1 cellular context compared by ENCODE assay signal in genomic region chr7:135211179-135211945, GRCh38.
TF ChIP-seq lines count a peak whose summit lies in the region.

TSS of gene WDR91 (minus strand) at chr7:135211526. CDS start at chr7:135211502, 24 bp downstream.

TF ChIP-seq in GM12878, 131 proteins besides CTCF, POLR2A, EP300 and RAD21 (continued from another document and continues in another):
- no peak for TF ChIP-seq CUX1 (IDR thresholded peaks at IDR 0.05; ENCODE audit: insufficient replicate concordance, low read depth, low read length)
- TF ChIP-seq ETV6 (conservative IDR thresholded peaks at IDR 0.05 in 1 of 2, IDR thresholded peaks at IDR 0.05 in 1 of 2; ENCODE audit: borderline replicate concordance in 1 of 2, low read depth in 1 of 2): 0 out of 4 replicates have a peak, but pooled peaks of 1 of the 2 experiments have one; percentile 11
- TF ChIP-seq FOXM1 (IDR thresholded peaks at IDR 0.05; ENCODE audit: low read depth, low read length): no peak
- TF ChIP-seq ZNF622 (IDR thresholded peaks at IDR 0.05): no peak
- TF ChIP-seq YBX1 (IDR thresholded peaks at IDR 0.05): no peak
- TF ChIP-seq STAT1 (conservative IDR thresholded peaks at IDR 0.05): no peak
- TF ChIP-seq FOS (IDR thresholded peaks at IDR 0.05; ENCODE audit: borderline replicate concordance, extremely low read depth, insufficient read length): no peak
- no peak for TF ChIP-seq ZBTB4 (CRISPR knock-in tag; IDR thresholded peaks at IDR 0.05)
- peak; percentile 75; the same call in 1 of the 2 replicates for TF ChIP-seq RB1 (IDR thresholded peaks at IDR 0.05; ENCODE audit: borderline replicate concordance)
- no peak for TF ChIP-seq CHD4 (IDR thresholded peaks at IDR 0.05)
- no peak for TF ChIP-seq HDGF (IDR thresholded peaks at IDR 0.05)
- TF ChIP-seq ZBTB33 (IDR thresholded peaks at IDR 0.05): no peak
- peak; percentile 64 for TF ChIP-seq E2F4 (IDR thresholded peaks at IDR 0.05; ENCODE audit: low read depth, low read length)
- TF ChIP-seq RBBP5 (conservative IDR thresholded peaks at IDR 0.05): no peak
- no peak for TF ChIP-seq BCL11A (IDR thresholded peaks at IDR 0.05; ENCODE audit: low read depth, low read length)
- TF ChIP-seq CREB1 (IDR thresholded peaks at IDR 0.05; ENCODE audit: low read depth): peak; percentile 71; the same call in 1 of the 2 replicates
- peak; percentile 37; the same call in 1 of the 2 replicates for TF ChIP-seq HCFC1 (IDR thresholded peaks at IDR 0.05; ENCODE audit: low read length)
- 0 out of 2 replicates have a peak, but pooled peaks have one; percentile 8 for TF ChIP-seq SIN3A (IDR thresholded peaks at IDR 0.05; ENCODE audit: low read depth, low read length)
- TF ChIP-seq IKZF2 (IDR thresholded peaks at IDR 0.05): peak in 1 of 2 experiments; percentile 30; a peak in 1 of 4 replicates
- no peak for TF ChIP-seq ZNF592 (IDR thresholded peaks at IDR 0.05)
- no peak for TF ChIP-seq JUND (IDR thresholded peaks at IDR 0.05; ENCODE audit: low read depth, low read length)
- no peak for TF ChIP-seq NFYA (IDR thresholded peaks at IDR 0.05; ENCODE audit: borderline replicate concordance, low read depth, low read length)
- TF ChIP-seq WRNIP1 (IDR thresholded peaks at IDR 0.05; ENCODE audit: borderline replicate concordance, low read depth, low read length): no peak
- 0 out of 2 replicates have a peak, but pooled peaks have one; percentile 54 for TF ChIP-seq SPI1 (IDR thresholded peaks at IDR 0.05; ENCODE audit: borderline replicate concordance, insufficient read depth, low read depth, low read length)
- peak; percentile 82; the same call in 1 of the 2 replicates for TF ChIP-seq POLR2AphosphoS2 (IDR thresholded peaks at IDR 0.05; ENCODE audit: low read depth, low read length)
- no peak for TF ChIP-seq BMI1 (IDR thresholded peaks at IDR 0.05; ENCODE audit: borderline replicate concordance)
- peak; percentile 45 for TF ChIP-seq GATAD2B (conservative IDR thresholded peaks at IDR 0.05; ENCODE audit: low read depth)
- peak; percentile 90 for TF ChIP-seq POLR2AphosphoS5 (IDR thresholded peaks at IDR 0.05; ENCODE audit: low read length)
- peak; percentile 18; the same call in 1 of the 2 replicates for TF ChIP-seq DPF2 (IDR thresholded peaks at IDR 0.05)
- peak; percentile 74; the same call in 1 of the 2 replicates for TF ChIP-seq SMAD5 (IDR thresholded peaks at IDR 0.05; ENCODE audit: low read depth)
- TF ChIP-seq GABPA (IDR thresholded peaks at IDR 0.05; ENCODE audit: low read depth): no peak
- TF ChIP-seq CHD1 (IDR thresholded peaks at IDR 0.05; ENCODE audit: low read depth, low read length): peak; percentile 39; the same call in 1 of the 2 replicates
- TF ChIP-seq SUPT20H (IDR thresholded peaks at IDR 0.05; ENCODE audit: borderline replicate concordance, control insufficient read depth, low read depth, low read length): no peak
- TF ChIP-seq TAF1 (IDR thresholded peaks at IDR 0.05; ENCODE audit: borderline replicate concordance, low read depth, low read length): peak; percentile 97
- no peak for TF ChIP-seq MEF2B (IDR thresholded peaks at IDR 0.05; ENCODE audit: partially characterized antibody, poor library complexity, severe bottlenecking)
- TF ChIP-seq TBL1XR1 (IDR thresholded peaks at IDR 0.05; ENCODE audit: low read depth, low read length): no peak
- TF ChIP-seq SMC3 (IDR thresholded peaks at IDR 0.05; ENCODE audit: borderline replicate concordance, low read length): 0 out of 2 replicates have a peak, but pooled peaks have one; percentile 6
- TF ChIP-seq ATF7 (IDR thresholded peaks at IDR 0.05; ENCODE audit: low read depth): no peak
- no peak for TF ChIP-seq SIX5 (IDR thresholded peaks at IDR 0.05; ENCODE audit: low read depth, low read length, severe bottlenecking)
- no peak for TF ChIP-seq ZNF384 (IDR thresholded peaks at IDR 0.05; ENCODE audit: borderline replicate concordance, low read depth, low read length)
- TF ChIP-seq REST (IDR thresholded peaks at IDR 0.05; ENCODE audit: low read depth, low read length): no peak; the same call in 1 of the 2 replicates
- TF ChIP-seq RELA (IDR thresholded peaks at IDR 0.05; ENCODE audit: borderline replicate concordance, partially characterized antibody): no peak
